ENCODE assay signal across 1 cellular context in the genomic region with DNA sequence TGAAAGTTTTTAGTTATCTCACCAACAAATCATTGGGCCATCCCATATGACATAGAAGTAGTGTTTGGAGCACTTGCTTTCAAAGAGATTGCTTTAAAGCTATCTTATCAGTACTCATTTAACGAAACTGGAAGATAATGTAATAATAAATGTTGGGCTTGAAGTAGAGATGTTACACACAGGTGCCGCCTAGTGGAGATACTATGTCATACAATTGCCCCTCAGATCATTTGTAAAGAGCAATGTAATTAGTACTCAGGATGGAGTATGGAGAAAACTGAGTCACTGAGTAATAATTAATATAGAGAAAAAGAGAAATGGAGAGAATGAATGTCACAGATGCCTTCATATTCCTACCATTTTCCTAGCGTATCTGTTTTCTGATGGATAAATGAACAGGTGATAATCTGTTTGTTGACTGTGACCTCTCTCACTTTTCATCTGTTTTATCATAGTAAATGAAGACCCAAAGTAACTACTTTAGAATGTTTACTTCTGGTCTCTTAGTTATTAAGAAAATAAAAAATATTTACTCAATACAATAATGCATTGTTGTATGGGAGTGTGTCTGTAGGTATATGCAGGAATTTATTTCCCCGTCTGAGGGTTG.
TF ChIP-seq lines count a peak whose summit lies in the region.

No MANE protein-coding gene starts in this region.

TF ChIP-seq in GM23338, 12 proteins besides CTCF, POLR2A, EP300 and RAD21 (continued from another document):
- TF ChIP-seq REST (IDR thresholded peaks at IDR 0.05; ENCODE audit: unreplicated experiment) (no peak), STAT1 (IDR thresholded peaks at IDR 0.05; ENCODE audit: unreplicated experiment) (no peak), JUNB (IDR thresholded peaks at IDR 0.05; ENCODE audit: unreplicated experiment) (no peak), POLR2AphosphoS5 (IDR thresholded peaks at IDR 0.05; ENCODE audit: low read depth) (no peak), EZH2phosphoT487 (IDR thresholded peaks at IDR 0.05; ENCODE audit: unreplicated experiment) (no peak)
